In genomic region chrX:19785647-19786046, GRCh38 we compare ENCODE assay signal across 12 cellular contexts.
DNase-seq lines count a peak whose midpoint lies in the region.
"Had no signal": no experiment of that assay in that cellular context is flagged by ENCODE, and none has a peak within 500 bp of the region (broad histone marks: within the 10 kb centered on the region; RNA-seq: fewer than 3 reads in every experiment).

No MANE protein-coding gene starts in this region.

- POLR2A ChIA-PET in activated CD4-positive, alpha-beta T cell treated with anti-CD3 and anti-CD28 coated beads, Interleukin-2, amount 10 ng/mL, durations not matched to agents 7 days and 5 days (lab: Charles Lee): no interaction called here

- peak; percentile 72 for DNase-seq in activated CD4-positive, alpha-beta T cell treated with anti-CD3 and anti-CD28 coated beads for 48 hours
- no peak for DNase-seq in activated CD4-positive, alpha-beta T cell treated with anti-CD3 and anti-CD28 coated beads, Interleukin-2, amount 50 U/mL, for 1 hour
- no peak for DNase-seq in activated CD4-positive, alpha-beta T cell treated with anti-CD3 and anti-CD28 coated beads, Interleukin-2, amount 10 ng/mL, durations not matched to agents 7 days and 5 days
- DNase-seq in activated naive CD8-positive, alpha-beta T cell treated with anti-CD3 and anti-CD28 coated beads for 36 hours: no peak
- DNase-seq in stimulated activated CD8-positive, alpha-beta memory T cell treated with anti-CD3 and anti-CD28 coated beads, Interleukin-2, amount 100 ng/mL, for 48 hours (ENCODE audit: low read depth in 2 of 2): peak; percentile 14 to 36
- DNase-seq in NCI-H1105 (lab: John Stamatoyannopoulos, UW) (no peak), islet precursor cell (no peak), NCI-H774 (lab: John Stamatoyannopoulos, UW) (no peak)
- DNase-seq: activated gamma-delta T cell treated with Interleukin-2 at 50 U/mL for 16 hours; effector memory CD8-positive, alpha-beta T cell; NCI-H2171; uterus had no signal

- no peak overlapping the region for H3K4me3 Mint-ChIP-seq in activated CD4-positive, alpha-beta T cell treated with anti-CD3 and anti-CD28 coated beads, Interleukin-2, amount 10 ng/mL, durations not matched to agents 7 days and 5 days
- no peak overlapping the region for H3K4me3 Mint-ChIP-seq in activated naive CD8-positive, alpha-beta T cell treated with anti-CD3 and anti-CD28 coated beads for 36 hours

- peak overlapping the region; percentile 62 for H3K27ac Mint-ChIP-seq in activated CD4-positive, alpha-beta T cell treated with anti-CD3 and anti-CD28 coated beads, Interleukin-2, amount 10 ng/mL, durations not matched to agents 7 days and 5 days
- peak overlapping the region; percentile 85 for H3K27ac Mint-ChIP-seq in activated naive CD8-positive, alpha-beta T cell treated with anti-CD3 and anti-CD28 coated beads for 36 hours

- peaks cover 63% of the 10 kb centered on the region for H3K36me3 Mint-ChIP-seq in activated CD4-positive, alpha-beta T cell treated with anti-CD3 and anti-CD28 coated beads, Interleukin-2, amount 10 ng/mL, durations not matched to agents 7 days and 5 days (ENCODE audit: low read depth)
- H3K36me3 Mint-ChIP-seq in activated naive CD8-positive, alpha-beta T cell treated with anti-CD3 and anti-CD28 coated beads for 36 hours: peaks cover 62% of the 10 kb centered on the region

- peaks cover 43% of the 10 kb centered on the region for H3K4me1 Mint-ChIP-seq in activated CD4-positive, alpha-beta T cell treated with anti-CD3 and anti-CD28 coated beads, Interleukin-2, amount 10 ng/mL, durations not matched to agents 7 days and 5 days
- H3K4me1 Mint-ChIP-seq in activated naive CD8-positive, alpha-beta T cell treated with anti-CD3 and anti-CD28 coated beads for 36 hours: peaks cover 60% of the 10 kb centered on the region

- CTCF ChIA-PET in activated CD4-positive, alpha-beta T cell treated with anti-CD3 and anti-CD28 coated beads, Interleukin-2, amount 10 ng/mL, durations not matched to agents 7 days and 5 days (lab: Charles Lee): interaction anchor here (1.0 kb wide), 1 partner anchor 26 kb away, joined by 3 read pairs; no protein-coding TSS in a partner anchor

- peaks cover 11% of the 10 kb centered on the region for H3K9me3 Mint-ChIP-seq in activated CD4-positive, alpha-beta T cell treated with anti-CD3 and anti-CD28 coated beads, Interleukin-2, amount 10 ng/mL, durations not matched to agents 7 days and 5 days
- H3K9me3 Mint-ChIP-seq in activated naive CD8-positive, alpha-beta T cell treated with anti-CD3 and anti-CD28 coated beads for 36 hours: peaks cover 7% of the 10 kb centered on the region
- H3K9me3 Mint-ChIP-seq: effector memory CD8-positive, alpha-beta T cell had no signal

- H3K27me3 Mint-ChIP-seq in activated CD4-positive, alpha-beta T cell treated with anti-CD3 and anti-CD28 coated beads, Interleukin-2, amount 10 ng/mL, durations not matched to agents 7 days and 5 days: no peaks in the 10 kb centered on the region
- H3K27me3 Mint-ChIP-seq in activated naive CD8-positive, alpha-beta T cell treated with anti-CD3 and anti-CD28 coated beads for 36 hours: no peaks in the 10 kb centered on the region
- H3K27me3 Mint-ChIP-seq: effector memory CD8-positive, alpha-beta T cell had no signal

Comparison
In these comparisons a context has a peak if more than half of its experiments do, and no peak if none do; other contexts are left out.
1. DNase-seq: peak in activated CD4-positive, alpha-beta T cell treated with anti-CD3 and anti-CD28 coated beads for 48 hours (single experiment) and stimulated activated CD8-positive, alpha-beta memory T cell treated with anti-CD3 and anti-CD28 coated beads, Interleukin-2, amount 100 ng/mL, for 48 hours (2 of 2); none in activated CD4-positive, alpha-beta T cell treated with anti-CD3 and anti-CD28 coated beads, Interleukin-2, amount 50 U/mL, for 1 hour (single experiment), activated CD4-positive, alpha-beta T cell treated with anti-CD3 and anti-CD28 coated beads, Interleukin-2, amount 10 ng/mL, durations not matched to agents 7 days and 5 days (single experiment), activated naive CD8-positive, alpha-beta T cell treated with anti-CD3 and anti-CD28 coated beads for 36 hours (single experiment), NCI-H1105 (single experiment), islet precursor cell (single experiment) and NCI-H774 (single experiment).